In the genomic region with DNA sequence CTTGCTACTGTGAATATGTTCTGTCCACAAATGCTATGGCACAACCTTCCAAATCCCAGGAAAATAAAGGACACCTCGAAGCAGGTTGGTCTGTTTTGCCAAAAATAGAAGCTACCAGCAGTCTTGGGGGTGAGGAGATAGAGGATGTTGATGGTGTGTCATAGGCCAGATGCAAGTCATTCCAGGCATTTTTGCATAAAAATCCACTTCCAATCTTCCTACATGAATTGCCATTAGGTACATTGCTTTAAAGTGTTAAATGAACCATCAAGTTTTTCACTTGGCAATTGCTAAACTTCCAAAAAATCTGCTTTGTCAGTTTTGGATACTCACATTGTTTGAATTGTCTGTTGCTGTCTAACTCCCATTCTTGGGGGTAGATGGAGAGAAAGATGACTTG, we compare ENCODE assay signal across 22 cellular contexts.
"Had no signal": no experiment of that assay in that cellular context is flagged by ENCODE, and none has a peak within 500 bp of the region (broad histone marks: within the 10 kb centered on the region; RNA-seq: fewer than 3 reads in every experiment).

No MANE protein-coding gene starts in this region.

- H3K9me3 ChIP-seq: breast epithelium, Peyer's patch had no signal

- H3K4me1 ChIP-seq: breast epithelium, Peyer's patch had no signal

- ATAC-seq: activated T-cell treated with anti-CD3 and anti-CD28 coated beads, Interleukin-2, amount 50 U/mL, for 72 hours; T-helper 17 cell had no signal

- H3K36me3 Mint-ChIP-seq: activated CD4-positive, alpha-beta memory T cell treated with anti-CD3 and anti-CD28 coated beads for 36 hours had no signal

- H3K27me3 Mint-ChIP-seq: activated CD4-positive, alpha-beta T cell treated with anti-CD3 and anti-CD28 coated beads, Interleukin-2, amount 10 ng/mL, durations not matched to agents 7 days and 5 days had no signal

- H3K27ac Mint-ChIP-seq: activated CD4-positive, alpha-beta memory T cell treated with anti-CD3 and anti-CD28 coated beads for 36 hours; activated CD4-positive, alpha-beta T cell treated with anti-CD3 and anti-CD28 coated beads, Interleukin-2, amount 10 ng/mL, durations not matched to agents 7 days and 5 days; activated T-cell treated with anti-CD3 and anti-CD28 coated beads, Interleukin-2, amount 50 U/mL, for 72 hours; T-helper 17 cell had no signal

- H3K4me3 Mint-ChIP-seq: activated CD4-positive, alpha-beta memory T cell treated with anti-CD3 and anti-CD28 coated beads for 36 hours; activated CD4-positive, alpha-beta T cell treated with anti-CD3 and anti-CD28 coated beads, Interleukin-2, amount 10 ng/mL, durations not matched to agents 7 days and 5 days; activated T-cell treated with anti-CD3 and anti-CD28 coated beads, Interleukin-2, amount 50 U/mL, for 72 hours; T-helper 17 cell had no signal

- H3K9me3 Mint-ChIP-seq: activated CD4-positive, alpha-beta memory T cell treated with anti-CD3 and anti-CD28 coated beads for 36 hours; activated CD4-positive, alpha-beta T cell treated with anti-CD3 and anti-CD28 coated beads, Interleukin-2, amount 10 ng/mL, durations not matched to agents 7 days and 5 days; activated T-cell treated with anti-CD3 and anti-CD28 coated beads, Interleukin-2, amount 50 U/mL, for 72 hours had no signal

- H3K4me1 Mint-ChIP-seq: activated CD4-positive, alpha-beta T cell treated with anti-CD3 and anti-CD28 coated beads, Interleukin-2, amount 10 ng/mL, durations not matched to agents 7 days and 5 days; T-helper 17 cell had no signal

- DNase-seq: activated CD4-positive, alpha-beta memory T cell treated with anti-CD3 and anti-CD28 coated beads for 36 hours; activated CD4-positive, alpha-beta T cell treated with anti-CD3 and anti-CD28 coated beads, Interleukin-2, amount 10 ng/mL, durations not matched to agents 7 days and 5 days; activated CD4-positive, CD25-positive, alpha-beta regulatory T cell; activated naive CD4-positive, alpha-beta T cell treated with anti-CD3 and anti-CD28 coated beads, Interleukin-2, amount 50 U/mL, for 16 hours; activated T-cell treated with anti-CD3 and anti-CD28 coated beads, Interleukin-2, amount 50 U/mL, for 72 hours; aorta; caudate nucleus; Kasumi-1; KBM-7; NCI-H1105 treated with DMSO at 0.1 percent for 48 hours; NCI-H1436 treated with DMSO at 0.1 percent for 48 hours; NCI-H187; NCI-H2081; NCI-H510A treated with DMSO at 0.1 percent for 48 hours; Peyer's patch; Right ventricle myocardium superior; SJCRH30; SK-N-SH; T-helper 17 cell; T-helper 9 cell had no signal

- H3K36me3 ChIP-seq: breast epithelium, Peyer's patch, SJCRH30 had no signal

- H3K4me3 ChIP-seq: breast epithelium, Peyer's patch, SJCRH30 had no signal

- H3K27me3 ChIP-seq: Peyer's patch, SJCRH30 had no signal

- H3K9ac ChIP-seq: SK-N-SH had no signal

- H3K27ac ChIP-seq: breast epithelium, Peyer's patch, RWPE1, SJCRH30 had no signal
